In the genomic region with DNA sequence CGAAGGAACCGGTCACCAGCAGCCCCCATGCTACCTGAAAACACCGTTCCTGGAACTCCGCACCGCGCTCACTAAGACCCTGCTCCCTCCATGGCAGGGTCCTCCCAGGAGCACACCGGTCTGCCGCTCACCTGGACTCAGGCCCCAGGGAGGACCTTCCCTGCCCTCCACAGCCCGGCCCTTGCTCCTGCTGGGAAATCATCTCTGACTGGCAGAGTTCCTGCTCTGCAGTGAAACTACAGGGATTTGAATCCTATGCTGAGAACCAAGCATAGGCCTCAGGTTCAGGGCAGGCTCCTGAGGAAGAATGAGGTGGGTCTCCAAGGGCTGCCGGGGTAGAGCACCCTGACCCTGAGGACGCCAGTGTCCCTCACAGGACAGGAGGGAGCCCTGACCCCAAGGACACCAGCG, we compare ENCODE assay signal across 25 cellular contexts.
A peak's percentile ranks its signal among the peaks of the same experiment; 100 is the strongest.
DNase-seq lines count a peak whose midpoint lies in the region; ATAC-seq and TF ChIP-seq lines count a peak whose summit lies in the region.
"Had no signal": no experiment of that assay in that cellular context is flagged by ENCODE, and none has a peak within 500 bp of the region (broad histone marks: within the 10 kb centered on the region; RNA-seq: fewer than 3 reads in every experiment).

No MANE protein-coding gene starts in this region.

- H3K27me3 Mint-ChIP-seq in T-helper 17 cell = peaks cover 32% of the 10 kb centered on the region
- H3K27me3 Mint-ChIP-seq in natural killer cell treated with Interleukin-12 subunit alpha and Interleukin-12 subunit beta and Interleukin-15 and Interleukin-18, amount 100 ng/mL, for 72 hours = peaks cover 0 to 2% of the 10 kb centered on the region in 2 donors

- H3K27me3 ChIP-seq in iPS-18a (ENCODE audit: control insufficient read depth, insufficient read depth, low read length) (peaks cover 32% of the 10 kb centered on the region), upper lobe of right lung (no peaks in the 10 kb centered on the region)

- H3K4me1 Mint-ChIP-seq in T-helper 17 cell = peaks cover 9% of the 10 kb centered on the region
- peaks cover 18 to 20% of the 10 kb centered on the region in 2 donors for H3K4me1 Mint-ChIP-seq in natural killer cell treated with Interleukin-12 subunit alpha and Interleukin-12 subunit beta and Interleukin-15 and Interleukin-18, amount 100 ng/mL, for 72 hours (ENCODE audit: low read depth in 2 of 2)

- no peak overlapping the region for H3K27ac ChIP-seq in iPS-18a (ENCODE audit: low read length)
- no peak overlapping the region for H3K27ac ChIP-seq in upper lobe of right lung
- H3K27ac ChIP-seq: epithelial cell of prostate, GM23248, suprapubic skin, VCaP had no signal

- H3K27ac Mint-ChIP-seq in T-helper 17 cell = no peak overlapping the region
- H3K27ac Mint-ChIP-seq in natural killer cell treated with Interleukin-12 subunit alpha and Interleukin-12 subunit beta and Interleukin-15 and Interleukin-18, amount 100 ng/mL, for 72 hours = peak overlapping the region in 1 of 2 donors; percentile 14
- H3K27ac Mint-ChIP-seq: activated CD4-positive, alpha-beta T cell treated with anti-CD3 and anti-CD28 coated beads, Interleukin-2, amount 10 ng/mL, durations not matched to agents 24 days and 14 days; CD14-positive monocyte; stimulated activated memory B cell treated with anti-CD40 and anti-IgM and Interleukin-4, amounts not matched to agents 10 μg/mL and 1 μg/mL and 100 μg/mL, for 72 hours had no signal

- H3K4me3 ChIP-seq in iPS-18a (ENCODE audit: low read length) (peak overlapping the region; percentile 58), upper lobe of right lung (no peak overlapping the region)
- H3K4me3 ChIP-seq: GM23248 had no signal

- ATAC-seq in T-helper 17 cell (no peak), upper lobe of right lung (peak; percentile 21)
- no peak for ATAC-seq in natural killer cell treated with Interleukin-12 subunit alpha and Interleukin-12 subunit beta and Interleukin-15 and Interleukin-18, amount 100 ng/mL, for 72 hours
- ATAC-seq: activated T-cell treated with anti-CD3 and anti-CD28 coated beads, Interleukin-2, amount 50 U/mL, for 4 hours; Panc1; sciatic nerve; stimulated activated memory B cell treated with anti-CD40 and anti-IgM and Interleukin-4, amounts not matched to agents 10 μg/mL and 1 μg/mL and 100 μg/mL, for 72 hours had no signal

- H3K4me1 ChIP-seq in iPS-18a (ENCODE audit: control insufficient read depth, low read depth, low read length) (peaks cover 14% of the 10 kb centered on the region), upper lobe of right lung (peaks cover 10% of the 10 kb centered on the region)

- no peak for TF ChIP-seq CTCF in upper lobe of right lung (IDR thresholded peaks at IDR 0.05)

- peak overlapping the region; percentile 60 for H3K4me3 Mint-ChIP-seq in T-helper 17 cell
- H3K4me3 Mint-ChIP-seq in natural killer cell treated with Interleukin-12 subunit alpha and Interleukin-12 subunit beta and Interleukin-15 and Interleukin-18, amount 100 ng/mL, for 72 hours = peak overlapping the region; percentile 16
- H3K4me3 Mint-ChIP-seq: activated CD4-positive, alpha-beta T cell treated with anti-CD3 and anti-CD28 coated beads, Interleukin-2, amount 10 ng/mL, durations not matched to agents 24 days and 14 days; activated T-cell treated with anti-CD3 and anti-CD28 coated beads, Interleukin-2, amount 50 U/mL, for 4 hours; stimulated activated memory B cell treated with anti-CD40 and anti-IgM and Interleukin-4, amounts not matched to agents 10 μg/mL and 1 μg/mL and 100 μg/mL, for 72 hours had no signal

- no peaks in the 10 kb centered on the region for H3K36me3 ChIP-seq in iPS-18a (ENCODE audit: control insufficient read depth, low read depth, low read length)
- H3K36me3 ChIP-seq in upper lobe of right lung = no peaks in the 10 kb centered on the region
- H3K36me3 ChIP-seq: suprapubic skin had no signal

- no peak overlapping the region for H3K9ac ChIP-seq in iPS-18a (ENCODE audit: low read length)
- H3K9ac ChIP-seq: GM23248 had no signal

- no peaks in the 10 kb centered on the region for H3K9me3 Mint-ChIP-seq in natural killer cell treated with Interleukin-12 subunit alpha and Interleukin-12 subunit beta and Interleukin-15 and Interleukin-18, amount 100 ng/mL, for 72 hours
- H3K9me3 Mint-ChIP-seq: activated CD4-positive, alpha-beta T cell treated with anti-CD3 and anti-CD28 coated beads, Interleukin-2, amount 10 ng/mL, durations not matched to agents 24 days and 14 days; activated T-cell treated with anti-CD3 and anti-CD28 coated beads, Interleukin-2, amount 50 U/mL, for 4 hours; stimulated activated memory B cell treated with anti-CD40 and anti-IgM and Interleukin-4, amounts not matched to agents 10 μg/mL and 1 μg/mL and 100 μg/mL, for 72 hours had no signal

- H3K36me3 Mint-ChIP-seq in T-helper 17 cell (ENCODE audit: low read depth) = peaks cover 2% of the 10 kb centered on the region
- no peaks in the 10 kb centered on the region for H3K36me3 Mint-ChIP-seq in natural killer cell treated with Interleukin-12 subunit alpha and Interleukin-12 subunit beta and Interleukin-15 and Interleukin-18, amount 100 ng/mL, for 72 hours
- H3K36me3 Mint-ChIP-seq: stimulated activated memory B cell treated with anti-CD40 and anti-IgM and Interleukin-4, amounts not matched to agents 10 μg/mL and 1 μg/mL and 100 μg/mL, for 72 hours had no signal

- H3K9me3 ChIP-seq in T-helper 17 cell (ENCODE audit: control insufficient read depth, low read length, poor library complexity, severe bottlenecking) (no peaks in the 10 kb centered on the region), iPS-18a (ENCODE audit: control insufficient read depth, low read depth, low read length) (no peaks in the 10 kb centered on the region), upper lobe of right lung (no peaks in the 10 kb centered on the region)
- H3K9me3 ChIP-seq: suprapubic skin had no signal

- intact Hi-C loops in upper lobe of right lung (cut with DNase I) = no loop called here

- DNase-seq in T-helper 17 cell (no peak), upper lobe of right lung (no peak), DMS53 (lab: John Stamatoyannopoulos, UW) (no peak), T-helper 2 cell (no peak), germinal center (ENCODE audit: low spot score) (no peak)
- no peak for DNase-seq in natural killer cell treated with Interleukin-12 subunit alpha and Interleukin-12 subunit beta and Interleukin-15 and Interleukin-18, amount 100 ng/mL, for 72 hours (ENCODE audit: low spot score)
- DNase-seq: activated CD4-positive, alpha-beta T cell treated with anti-CD3 and anti-CD28 coated beads, Interleukin-2, amount 10 ng/mL, durations not matched to agents 24 days and 14 days; activated T-cell treated with anti-CD3 and anti-CD28 coated beads, Interleukin-2, amount 50 U/mL, for 4 hours; GM23248; left cardiac atrium; NCI-H1105 treated with DMSO at 0.1 percent for 48 hours; NCI-H2081; NCI-H2227 treated with DMSO at 0.1 percent for 48 hours; NCI-H526 treated with DMSO at 0.1 percent for 48 hours; SHP77 treated with DMSO at 0.1 percent for 48 hours; stimulated activated CD4-positive, alpha-beta T cell treated with anti-CD3 and anti-CD28 coated beads, Interleukin-4, amount 100 ng/mL, for 4 hours; T-helper 9 cell had no signal
